In the genomic region with DNA sequence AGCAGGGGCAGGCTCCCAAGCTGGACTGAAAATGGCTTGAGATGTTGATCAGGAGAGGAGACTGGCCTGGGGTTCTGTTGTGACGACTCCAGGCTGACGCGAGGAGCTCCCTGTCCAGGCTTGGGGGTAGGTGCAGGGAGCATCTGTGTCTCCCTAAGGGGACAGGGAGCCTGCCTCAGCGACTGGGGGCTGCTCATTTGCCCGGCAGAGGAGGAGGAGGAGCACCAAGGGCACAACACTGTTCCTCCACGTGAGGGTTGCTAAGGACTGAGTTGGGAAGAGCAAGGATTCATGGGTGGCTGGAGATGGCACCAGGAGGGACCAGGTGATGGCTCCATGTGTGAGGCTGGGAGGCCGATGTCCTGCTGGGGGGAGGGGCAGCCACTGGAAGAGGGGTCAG, we compare ENCODE assay signal across 1 cellular context.
TF ChIP-seq lines count a peak whose summit lies in the region.

No MANE protein-coding gene starts in this region.

TF ChIP-seq in K562, 482 proteins besides CTCF, POLR2A, EP300 and RAD21 (continued from another document):
- TF ChIP-seq, protein P1, sequence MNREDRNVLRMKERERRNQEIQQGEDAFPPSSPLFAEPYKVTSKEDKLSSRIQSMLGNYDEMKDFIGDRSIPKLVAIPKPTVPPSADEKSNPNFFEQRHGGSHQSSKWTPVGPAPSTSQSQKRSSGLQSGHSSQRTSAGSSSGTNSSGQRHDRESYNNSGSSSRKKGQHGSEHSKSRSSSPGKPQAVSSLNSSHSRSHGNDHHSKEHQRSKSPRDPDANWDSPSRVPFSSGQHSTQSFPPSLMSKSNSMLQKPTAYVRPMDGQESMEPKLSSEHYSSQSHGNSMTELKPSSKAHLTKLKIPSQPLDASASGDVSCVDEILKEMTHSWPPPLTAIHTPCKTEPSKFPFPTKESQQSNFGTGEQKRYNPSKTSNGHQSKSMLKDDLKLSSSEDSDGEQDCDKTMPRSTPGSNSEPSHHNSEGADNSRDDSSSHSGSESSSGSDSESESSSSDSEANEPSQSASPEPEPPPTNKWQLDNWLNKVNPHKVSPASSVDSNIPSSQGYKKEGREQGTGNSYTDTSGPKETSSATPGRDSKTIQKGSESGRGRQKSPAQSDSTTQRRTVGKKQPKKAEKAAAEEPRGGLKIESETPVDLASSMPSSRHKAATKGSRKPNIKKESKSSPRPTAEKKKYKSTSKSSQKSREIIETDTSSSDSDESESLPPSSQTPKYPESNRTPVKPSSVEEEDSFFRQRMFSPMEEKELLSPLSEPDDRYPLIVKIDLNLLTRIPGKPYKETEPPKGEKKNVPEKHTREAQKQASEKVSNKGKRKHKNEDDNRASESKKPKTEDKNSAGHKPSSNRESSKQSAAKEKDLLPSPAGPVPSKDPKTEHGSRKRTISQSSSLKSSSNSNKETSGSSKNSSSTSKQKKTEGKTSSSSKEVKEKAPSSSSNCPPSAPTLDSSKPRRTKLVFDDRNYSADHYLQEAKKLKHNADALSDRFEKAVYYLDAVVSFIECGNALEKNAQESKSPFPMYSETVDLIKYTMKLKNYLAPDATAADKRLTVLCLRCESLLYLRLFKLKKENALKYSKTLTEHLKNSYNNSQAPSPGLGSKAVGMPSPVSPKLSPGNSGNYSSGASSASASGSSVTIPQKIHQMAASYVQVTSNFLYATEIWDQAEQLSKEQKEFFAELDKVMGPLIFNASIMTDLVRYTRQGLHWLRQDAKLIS (CRISPR knock-in tag; IDR thresholded peaks at IDR 0.05): no peak
- no peak for TF ChIP-seq CGGBP1 (CRISPR knock-in tag; IDR thresholded peaks at IDR 0.05)
- no peak for TF ChIP-seq NCOA4 (IDR thresholded peaks at IDR 0.05; ENCODE audit: partially characterized antibody)
- no peak for TF ChIP-seq GTF2B (IDR thresholded peaks at IDR 0.05; ENCODE audit: extremely low read depth, insufficient read length)
- TF ChIP-seq, protein P2, sequence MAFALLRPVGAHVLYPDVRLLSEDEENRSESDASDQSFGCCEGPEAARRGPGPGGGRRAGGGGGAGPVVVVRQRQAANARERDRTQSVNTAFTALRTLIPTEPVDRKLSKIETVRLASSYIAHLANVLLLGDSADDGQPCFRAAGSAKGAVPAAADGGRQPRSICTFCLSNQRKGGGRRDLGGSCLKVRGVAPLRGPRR (CRISPR knock-in tag; IDR thresholded peaks at IDR 0.05): no peak
- TF ChIP-seq ESRRB (CRISPR knock-in tag; IDR thresholded peaks at IDR 0.05; ENCODE audit: borderline replicate concordance): no peak
- TF ChIP-seq, protein P3, sequence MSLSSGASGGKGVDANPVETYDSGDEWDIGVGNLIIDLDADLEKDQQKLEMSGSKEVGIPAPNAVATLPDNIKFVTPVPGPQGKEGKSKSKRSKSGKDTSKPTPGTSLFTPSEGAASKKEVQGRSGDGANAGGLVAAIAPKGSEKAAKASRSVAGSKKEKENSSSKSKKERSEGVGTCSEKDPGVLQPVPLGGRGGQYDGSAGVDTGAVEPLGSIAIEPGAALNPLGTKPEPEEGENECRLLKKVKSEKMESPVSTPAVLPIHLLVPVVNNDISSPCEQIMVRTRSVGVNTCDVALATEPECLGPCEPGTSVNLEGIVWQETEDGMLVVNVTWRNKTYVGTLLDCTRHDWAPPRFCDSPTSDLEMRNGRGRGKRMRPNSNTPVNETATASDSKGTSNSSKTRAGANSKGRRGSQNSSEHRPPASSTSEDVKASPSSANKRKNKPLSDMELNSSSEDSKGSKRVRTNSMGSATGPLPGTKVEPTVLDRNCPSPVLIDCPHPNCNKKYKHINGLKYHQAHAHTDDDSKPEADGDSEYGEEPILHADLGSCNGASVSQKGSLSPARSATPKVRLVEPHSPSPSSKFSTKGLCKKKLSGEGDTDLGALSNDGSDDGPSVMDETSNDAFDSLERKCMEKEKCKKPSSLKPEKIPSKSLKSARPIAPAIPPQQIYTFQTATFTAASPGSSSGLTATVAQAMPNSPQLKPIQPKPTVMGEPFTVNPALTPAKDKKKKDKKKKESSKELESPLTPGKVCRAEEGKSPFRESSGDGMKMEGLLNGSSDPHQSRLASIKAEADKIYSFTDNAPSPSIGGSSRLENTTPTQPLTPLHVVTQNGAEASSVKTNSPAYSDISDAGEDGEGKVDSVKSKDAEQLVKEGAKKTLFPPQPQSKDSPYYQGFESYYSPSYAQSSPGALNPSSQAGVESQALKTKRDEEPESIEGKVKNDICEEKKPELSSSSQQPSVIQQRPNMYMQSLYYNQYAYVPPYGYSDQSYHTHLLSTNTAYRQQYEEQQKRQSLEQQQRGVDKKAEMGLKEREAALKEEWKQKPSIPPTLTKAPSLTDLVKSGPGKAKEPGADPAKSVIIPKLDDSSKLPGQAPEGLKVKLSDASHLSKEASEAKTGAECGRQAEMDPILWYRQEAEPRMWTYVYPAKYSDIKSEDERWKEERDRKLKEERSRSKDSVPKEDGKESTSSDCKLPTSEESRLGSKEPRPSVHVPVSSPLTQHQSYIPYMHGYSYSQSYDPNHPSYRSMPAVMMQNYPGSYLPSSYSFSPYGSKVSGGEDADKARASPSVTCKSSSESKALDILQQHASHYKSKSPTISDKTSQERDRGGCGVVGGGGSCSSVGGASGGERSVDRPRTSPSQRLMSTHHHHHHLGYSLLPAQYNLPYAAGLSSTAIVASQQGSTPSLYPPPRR (CRISPR knock-in tag; IDR thresholded peaks at IDR 0.05; ENCODE audit: borderline replicate concordance): no peak
- no peak for TF ChIP-seq TSC22D4 (tag; IDR thresholded peaks at IDR 0.05)
- TF ChIP-seq DMBX1 (CRISPR knock-in tag; IDR thresholded peaks at IDR 0.05; ENCODE audit: borderline replicate concordance): no peak
- TF ChIP-seq SMARCB1 (IDR thresholded peaks at IDR 0.05; ENCODE audit: insufficient read length, low read depth): no peak
- TF ChIP-seq ZBTB26 (CRISPR knock-in tag; IDR thresholded peaks at IDR 0.05): no peak
- TF ChIP-seq TBL1XR1 (IDR thresholded peaks at IDR 0.05; ENCODE audit: low read length in 2 of 2): no peak
- TF ChIP-seq STAT5A (IDR thresholded peaks at IDR 0.05; ENCODE audit: borderline replicate concordance, low read length): no peak
- no peak for TF ChIP-seq RFX5 (IDR thresholded peaks at IDR 0.05; ENCODE audit: low read depth, low read length)
- TF ChIP-seq ZNF121 (CRISPR knock-in tag; conservative IDR thresholded peaks at IDR 0.05): no peak
- no peak for TF ChIP-seq MTA1 (IDR thresholded peaks at IDR 0.05; ENCODE audit: borderline replicate concordance)
